Comparison of ENCODE assay signal across 1 cellular context in genomic region chr21:35139382-35139715, GRCh38.
TF ChIP-seq lines count a peak whose summit lies in the region.

No MANE protein-coding gene starts in this region.

TF ChIP-seq in IMR-90, 13 proteins besides CTCF, POLR2A, EP300 and RAD21 (continued from another document):
- TF ChIP-seq NFE2L2 (IDR thresholded peaks at IDR 0.05; ENCODE audit: low read depth, low read length) (no peak), MAZ (IDR thresholded peaks at IDR 0.05; ENCODE audit: borderline replicate concordance, low read depth, low read length) (no peak), RFX5 (IDR thresholded peaks at IDR 0.05; ENCODE audit: low read depth, low read length) (no peak), CEBPB (IDR thresholded peaks at IDR 0.05; ENCODE audit: low read depth, low read length) (no peak), RCOR1 (IDR thresholded peaks at IDR 0.05; ENCODE audit: insufficient replicate concordance, low read length) (no peak), MXI1 (IDR thresholded peaks at IDR 0.05; ENCODE audit: borderline replicate concordance, low read depth, low read length) (no peak), FOS (IDR thresholded peaks at IDR 0.05; ENCODE audit: low read depth, low read length) (no peak)
- TF ChIP-seq, protein P1, sequence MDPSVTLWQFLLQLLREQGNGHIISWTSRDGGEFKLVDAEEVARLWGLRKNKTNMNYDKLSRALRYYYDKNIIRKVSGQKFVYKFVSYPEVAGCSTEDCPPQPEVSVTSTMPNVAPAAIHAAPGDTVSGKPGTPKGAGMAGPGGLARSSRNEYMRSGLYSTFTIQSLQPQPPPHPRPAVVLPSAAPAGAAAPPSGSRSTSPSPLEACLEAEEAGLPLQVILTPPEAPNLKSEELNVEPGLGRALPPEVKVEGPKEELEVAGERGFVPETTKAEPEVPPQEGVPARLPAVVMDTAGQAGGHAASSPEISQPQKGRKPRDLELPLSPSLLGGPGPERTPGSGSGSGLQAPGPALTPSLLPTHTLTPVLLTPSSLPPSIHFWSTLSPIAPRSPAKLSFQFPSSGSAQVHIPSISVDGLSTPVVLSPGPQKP (IDR thresholded peaks at IDR 0.05; ENCODE audit: borderline replicate concordance, low read depth, low read length), result no peak
- TF ChIP-seq, protein P2, sequence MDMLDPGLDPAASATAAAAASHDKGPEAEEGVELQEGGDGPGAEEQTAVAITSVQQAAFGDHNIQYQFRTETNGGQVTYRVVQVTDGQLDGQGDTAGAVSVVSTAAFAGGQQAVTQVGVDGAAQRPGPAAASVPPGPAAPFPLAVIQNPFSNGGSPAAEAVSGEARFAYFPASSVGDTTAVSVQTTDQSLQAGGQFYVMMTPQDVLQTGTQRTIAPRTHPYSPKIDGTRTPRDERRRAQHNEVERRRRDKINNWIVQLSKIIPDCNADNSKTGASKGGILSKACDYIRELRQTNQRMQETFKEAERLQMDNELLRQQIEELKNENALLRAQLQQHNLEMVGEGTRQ (IDR thresholded peaks at IDR 0.05; ENCODE audit: low read depth, low read length), result no peak
TF ChIP-seq in IMR-90: peak in this region for 0.
